26 cellular contexts compared by ENCODE assay signal in the genomic region with DNA sequence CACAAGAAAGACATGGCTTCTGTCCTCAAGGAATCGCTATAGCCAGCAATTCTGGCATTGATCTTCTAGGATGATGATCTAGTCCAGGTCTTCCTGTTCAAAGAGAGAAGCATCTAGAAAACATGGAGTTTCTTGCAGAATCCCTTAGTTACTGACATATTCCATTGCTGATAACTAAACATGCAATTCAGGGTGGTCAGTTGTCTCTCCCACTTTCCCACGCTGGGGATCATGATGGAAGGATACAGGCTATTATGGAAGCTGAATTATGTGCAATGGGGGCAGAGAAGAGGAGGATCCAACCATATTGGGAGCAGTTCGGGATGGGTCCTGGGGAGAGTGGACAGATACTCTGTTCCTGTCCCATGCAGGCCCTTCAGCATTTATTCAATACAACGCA. TPM values are rescaled to one million over a fixed set of nuclear protein-coding genes. Genes with fewer than 3 reads are reported as not detected.
A peak's percentile ranks its signal among the peaks of the same experiment; 100 is the strongest.
DNase-seq lines count a peak whose midpoint lies in the region; ATAC-seq and TF ChIP-seq lines count a peak whose summit lies in the region.
"Had no signal": no experiment of that assay in that cellular context is flagged by ENCODE, and none has a peak within 500 bp of the region (broad histone marks: within the 10 kb centered on the region; RNA-seq: fewer than 3 reads in every experiment).

No MANE protein-coding gene starts in this region.

- no peaks in the 10 kb centered on the region for H3K9me3 ChIP-seq in trophoblast cell (ENCODE audit: insufficient read depth, low read depth, low read length)
- H3K9me3 ChIP-seq: BE2C, BLaER1 had no signal

- peaks cover 29% of the 10 kb centered on the region for H3K4me1 Mint-ChIP-seq in WTC11
- H3K4me1 Mint-ChIP-seq: CD14-positive monocyte; CD4-positive, alpha-beta memory T cell; CD4-positive, CD25-positive, alpha-beta regulatory T cell; CD8-positive, alpha-beta memory T cell had no signal

- no peak overlapping the region for H4K8ac ChIP-seq in trophoblast cell (ENCODE audit: low read depth, low read length)

- no peaks in the 10 kb centered on the region for H3K79me1 ChIP-seq in trophoblast cell (ENCODE audit: low read length)

- peak overlapping the region; percentile 56 for H3K9ac ChIP-seq in trophoblast cell (ENCODE audit: low read length)
- H3K9ac ChIP-seq: BLaER1 had no signal

- WGBS in trophoblast cell (ENCODE audit: extremely low coverage, insufficient coverage, insufficient read length), result no CpG with 5 or more reads among the region's 4 CpGs

- H4K12ac ChIP-seq in trophoblast cell (ENCODE audit: low read depth, low read length), result no peak overlapping the region

- H3K27me3 ChIP-seq in trophoblast cell (ENCODE audit: insufficient read depth, low read length), result no peaks in the 10 kb centered on the region
- H3K27me3 ChIP-seq: BE2C, BLaER1 had no signal

- H3K36me3 ChIP-seq in trophoblast cell (ENCODE audit: control insufficient read depth in 1 of 2, insufficient read depth in 2 of 2, low read length in 2 of 2), result no peaks in the 10 kb centered on the region
- H3K36me3 ChIP-seq: BE2C, BLaER1 had no signal

- TF ChIP-seq CTCF in WTC11 (IDR thresholded peaks at IDR 0.05), result no peak

- H3K4ac ChIP-seq in trophoblast cell (ENCODE audit: low read depth, low read length), result no peak overlapping the region

- peaks cover 8% of the 10 kb centered on the region for H3K9me3 Mint-ChIP-seq in WTC11
- H3K9me3 Mint-ChIP-seq: CD4-positive, alpha-beta memory T cell; CD8-positive, alpha-beta memory T cell had no signal

- no peak overlapping the region for H3K27ac Mint-ChIP-seq in WTC11
- H3K27ac Mint-ChIP-seq: CD14-positive monocyte; CD4-positive, alpha-beta memory T cell; CD4-positive, CD25-positive, alpha-beta regulatory T cell had no signal

- H3K27ac ChIP-seq in trophoblast cell (ENCODE audit: low read depth, low read length), result no peak overlapping the region
- H3K27ac ChIP-seq: BLaER1 had no signal

- H2BK5ac ChIP-seq in trophoblast cell (ENCODE audit: low read depth, low read length, poor library complexity), result no peak overlapping the region

- no peak overlapping the region for H3K4me2 ChIP-seq in trophoblast cell (ENCODE audit: low read length)
- H3K4me2 ChIP-seq: BLaER1 had no signal

- no peaks in the 10 kb centered on the region for H3K4me1 ChIP-seq in trophoblast cell (ENCODE audit: control insufficient read depth in 1 of 2, insufficient read depth in 2 of 2, low read length in 2 of 2)
- H3K4me1 ChIP-seq: BE2C, BLaER1 had no signal

- no peak overlapping the region for H3K18ac ChIP-seq in trophoblast cell (ENCODE audit: low read length)

- no peak for ATAC-seq in WTC11
- ATAC-seq in stimulated activated naive CD8-positive, alpha-beta T cell treated with anti-CD3 and anti-CD28 coated beads, Interleukin-15, Interleukin-2, amounts not matched to agents 100 U/mL and 50 U/mL, for 24 hours, result no peak
- no peak for ATAC-seq in HG03378 (IDR thresholded peaks at IDR 0.05; ENCODE audit: unreplicated experiment)
- ATAC-seq: GM12878 had no signal

- CTCF ChIA-PET in WTC11 (lab: Charles Lee), result no interaction called here

- H3K4me3 ChIP-seq in trophoblast cell (ENCODE audit: low read depth, low read length), result no peak overlapping the region
- H3K4me3 ChIP-seq: BLaER1, GM12878 had no signal

- no peaks in the 10 kb centered on the region for H3K36me3 Mint-ChIP-seq in WTC11
- H3K36me3 Mint-ChIP-seq: CD14-positive monocyte; CD4-positive, alpha-beta memory T cell; CD4-positive, CD25-positive, alpha-beta regulatory T cell; CD8-positive, alpha-beta memory T cell had no signal

- no peak overlapping the region for H2AK5ac ChIP-seq in trophoblast cell (ENCODE audit: low read length)

- no peak overlapping the region for H3K4me3 Mint-ChIP-seq in WTC11
- H3K4me3 Mint-ChIP-seq: CD14-positive monocyte; CD4-positive, alpha-beta memory T cell; CD4-positive, CD25-positive, alpha-beta regulatory T cell; CD8-positive, alpha-beta memory T cell had no signal

- H3K23ac ChIP-seq in trophoblast cell (ENCODE audit: low read length), result no peak overlapping the region

- no peak overlapping the region for H3K14ac ChIP-seq in trophoblast cell (ENCODE audit: low read length)

- no peak overlapping the region for H2BK120ac ChIP-seq in trophoblast cell (ENCODE audit: insufficient read depth, low read length, poor library complexity)

- H2AFZ ChIP-seq in trophoblast cell (ENCODE audit: insufficient read depth, low read length, poor library complexity), result no peak overlapping the region

- no peaks in the 10 kb centered on the region for H3K79me2 ChIP-seq in trophoblast cell (ENCODE audit: control insufficient read depth, insufficient read depth, low read length, poor library complexity)

- no peak overlapping the region for H4K91ac ChIP-seq in trophoblast cell (ENCODE audit: low read depth, low read length)

- POLR2A ChIA-PET in WTC11 (lab: Charles Lee), result no interaction called here

- H3K27me3 Mint-ChIP-seq in WTC11 (ENCODE audit: low read depth), result peaks cover 24% of the 10 kb centered on the region

- DNase-seq in WTC11 (ENCODE audit: low spot score), result no peak
- peak; percentile 22 for DNase-seq in islet precursor cell
- no peak for DNase-seq in trophoblast cell
- no peak for DNase-seq in stimulated activated naive CD8-positive, alpha-beta T cell treated with anti-CD3 and anti-CD28 coated beads, Interleukin-15, Interleukin-2, amounts not matched to agents 100 U/mL and 50 U/mL, for 24 hours
- DNase-seq: 8988T; ACHN; BE2C; C1 segment of cervical spinal cord; CD4-positive, alpha-beta memory T cell; CD4-positive, CD25-positive, alpha-beta regulatory T cell; CD8-positive, alpha-beta memory T cell; COR-L47; DMS 273 treated with DMSO at 0.1 percent for 48 hours; DMS153; DMS53; DMS79; DND-41; EL; GDM1 had no signal

- H2BK12ac ChIP-seq in trophoblast cell (ENCODE audit: low read length), result no peak overlapping the region

TF ChIP-seq in WTC11, 78 proteins besides CTCF, POLR2A, EP300 and RAD21:
- peak; percentile 99 for TF ChIP-seq ZNF317 (CRISPR knock-in tag; IDR thresholded peaks at IDR 0.05; ENCODE audit: borderline replicate concordance, low read depth)
- no peak for TF ChIP-seq JUN (CRISPR knock-in tag; IDR thresholded peaks at IDR 0.05)
- TF ChIP-seq, protein P1, sequence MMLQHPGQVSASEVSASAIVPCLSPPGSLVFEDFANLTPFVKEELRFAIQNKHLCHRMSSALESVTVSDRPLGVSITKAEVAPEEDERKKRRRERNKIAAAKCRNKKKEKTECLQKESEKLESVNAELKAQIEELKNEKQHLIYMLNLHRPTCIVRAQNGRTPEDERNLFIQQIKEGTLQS (CRISPR knock-in tag; conservative IDR thresholded peaks at IDR 0.05), result no peak
- TF ChIP-seq, protein P2, sequence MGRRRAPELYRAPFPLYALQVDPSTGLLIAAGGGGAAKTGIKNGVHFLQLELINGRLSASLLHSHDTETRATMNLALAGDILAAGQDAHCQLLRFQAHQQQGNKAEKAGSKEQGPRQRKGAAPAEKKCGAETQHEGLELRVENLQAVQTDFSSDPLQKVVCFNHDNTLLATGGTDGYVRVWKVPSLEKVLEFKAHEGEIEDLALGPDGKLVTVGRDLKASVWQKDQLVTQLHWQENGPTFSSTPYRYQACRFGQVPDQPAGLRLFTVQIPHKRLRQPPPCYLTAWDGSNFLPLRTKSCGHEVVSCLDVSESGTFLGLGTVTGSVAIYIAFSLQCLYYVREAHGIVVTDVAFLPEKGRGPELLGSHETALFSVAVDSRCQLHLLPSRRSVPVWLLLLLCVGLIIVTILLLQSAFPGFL (CRISPR knock-in tag; IDR thresholded peaks at IDR 0.05; ENCODE audit: borderline replicate concordance), result no peak

RNA-seq across cellular contexts. Expression of a gene that starts 9.8 kb away (rescaled TPM):
- 0.07 to 0.11 TPM (median 0.09 TPM) in 3 replicates for total RNA-seq in WTC11 (2021)
- 0.05 and 0.07 TPM in 2 replicates for polyA plus RNA-seq in trophoblast cell (2013)
- total RNA-seq: CD4-positive, alpha-beta memory T cell; CD4-positive, CD25-positive, alpha-beta regulatory T cell; CD8-positive, alpha-beta memory T cell; Daoy; G401; GM12878 had no signal
- polyA plus RNA-seq: AG04450; CD4-positive, alpha-beta memory T cell; CD4-positive, CD25-positive, alpha-beta regulatory T cell; CD8-positive, alpha-beta memory T cell; GM12878 had no signal
